In the genomic region with DNA sequence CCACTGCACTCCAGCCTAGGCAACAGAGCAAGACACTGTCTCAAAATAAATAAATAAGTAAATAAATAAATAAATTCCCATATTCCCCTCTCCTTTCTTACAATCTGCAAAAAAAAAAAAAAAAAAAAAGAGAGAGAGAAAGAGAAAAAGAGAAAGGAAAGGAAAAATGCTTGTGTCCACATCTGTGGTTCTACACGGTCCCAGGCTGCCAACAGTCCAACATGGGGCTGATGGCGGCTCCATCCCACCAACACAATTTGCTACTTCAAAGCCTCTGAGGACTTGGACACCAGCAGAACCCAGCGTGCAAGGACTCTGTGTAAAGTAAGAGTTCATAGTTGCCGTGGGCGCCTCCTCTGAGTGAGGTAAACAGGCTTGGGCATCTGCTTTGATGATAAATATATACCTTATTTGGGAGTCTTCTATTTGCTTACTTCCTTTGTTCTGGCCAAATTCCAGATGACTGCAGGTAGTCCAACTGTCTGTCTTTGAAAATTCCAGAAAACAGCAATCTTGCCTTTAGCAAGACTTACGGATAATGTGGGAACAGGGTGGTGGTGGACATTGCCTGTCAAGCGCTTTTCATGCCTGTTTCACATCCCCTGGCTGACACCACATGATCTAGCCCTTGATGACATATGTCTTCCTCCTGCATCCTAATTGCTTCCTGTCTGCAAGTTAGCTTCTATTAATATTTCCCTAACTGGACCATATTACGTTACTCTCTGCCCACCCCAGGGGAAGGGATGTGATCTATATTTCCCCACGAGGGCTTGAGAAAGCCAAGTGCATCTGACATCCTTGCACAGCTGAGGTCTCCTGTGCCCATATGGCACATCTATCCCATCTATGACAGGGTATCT, we compare ENCODE assay signal across 9 cellular contexts. TPM values are rescaled to one million over a fixed set of nuclear protein-coding genes. Genes with fewer than 3 reads are reported as not detected.
DNase-seq lines count a peak whose midpoint lies in the region; ATAC-seq and TF ChIP-seq lines count a peak whose summit lies in the region.
"Had no signal": no experiment of that assay in that cellular context is flagged by ENCODE, and none has a peak within 500 bp of the region (broad histone marks: within the 10 kb centered on the region; RNA-seq: fewer than 3 reads in every experiment).

No MANE protein-coding gene starts in this region.

- no peaks in the 10 kb centered on the region for H3K27me3 ChIP-seq in BE2C
- H3K27me3 ChIP-seq: adrenal gland had no signal

- intact Hi-C loops in CD14-positive monocyte (cut with micrococcal nuclease) = loop anchor here (5.0 kb wide), 2 partner anchors 36 to 56 kb away; no protein-coding TSS in a partner anchor

- H3K36me3 ChIP-seq in BE2C = no peaks in the 10 kb centered on the region
- H3K36me3 ChIP-seq: adrenal gland had no signal

- DNase-seq in CD14-positive monocyte (ENCODE audit: low spot score) (peak; percentile 77), cerebellar cortex (ENCODE audit: low spot score) (peak; percentile 20), BE2C (no peak), NCI-H526 treated with DMSO at 0.1 percent for 48 hours (lab: John Stamatoyannopoulos, UW) (no peak), NCI-H1105 treated with DMSO at 0.1 percent for 48 hours (lab: John Stamatoyannopoulos, UW) (no peak), OCI-M1 (lab: John Stamatoyannopoulos, UW) (no peak)

- H3K4me3 Mint-ChIP-seq in CD14-positive monocyte = peak overlapping the region in 1 of 2 donors; percentile 64

- no peak for TF ChIP-seq CTCF in CD14-positive monocyte (IDR thresholded peaks at IDR 0.05)
- no peak for TF ChIP-seq CTCF in BE2C (IDR thresholded peaks at IDR 0.05; ENCODE audit: low read depth, low read length)

- H3K27me3 Mint-ChIP-seq in CD14-positive monocyte (ENCODE audit: low read depth in 3 of 3) = peaks cover 2 to 67% (median 34%) of the 10 kb centered on the region in 3 donors

- peak overlapping the region; percentile 76 to 89 (median 80) for H3K27ac Mint-ChIP-seq in CD14-positive monocyte

- peaks cover 24 to 54% of the 10 kb centered on the region in 2 donors for H3K36me3 Mint-ChIP-seq in CD14-positive monocyte

- ATAC-seq in GM19025 (IDR thresholded peaks at IDR 0.05; ENCODE audit: low read depth, unreplicated experiment) (peak; percentile 57), HG03457 (IDR thresholded peaks at IDR 0.05; ENCODE audit: unreplicated experiment) (peak; percentile 53)

- H3K4me1 ChIP-seq in BE2C = no peaks in the 10 kb centered on the region

- peaks cover 0 to 2% (median 0%) of the 10 kb centered on the region in 7 donors for H3K9me3 Mint-ChIP-seq in CD14-positive monocyte

- no peaks in the 10 kb centered on the region for H3K9me3 ChIP-seq in BE2C
- H3K9me3 ChIP-seq: adrenal gland had no signal

- H3K4me3 ChIP-seq in BE2C (ENCODE audit: low read depth, low read length) = no peak overlapping the region
- H3K4me3 ChIP-seq: adrenal gland had no signal

- peaks cover 63% of the 10 kb centered on the region for H3K4me1 Mint-ChIP-seq in CD14-positive monocyte

RNA-seq across cellular contexts. Expression of a gene that starts 10.1 kb away (rescaled TPM):
- 100 to 1,000 TPM in 1 of 2 donors, 10 to 100 TPM in 1; 69.0 to 118 TPM for polyA plus RNA-seq in CD14-positive monocyte
- polyA plus RNA-seq in BE2C (2012; ENCODE audit: insufficient read depth, insufficient read length, low read depth) = 7.6 TPM

Comparison
In these comparisons a context has a peak if more than half of its experiments do, and no peak if none do; other contexts are left out.
1. DNase-seq: peak in CD14-positive monocyte (single experiment) and cerebellar cortex (single experiment); none in BE2C (single experiment), NCI-H526 treated with DMSO at 0.1 percent for 48 hours (single experiment), NCI-H1105 treated with DMSO at 0.1 percent for 48 hours (single experiment) and OCI-M1 (single experiment).